ENCODE assay signal across 18 cellular contexts in genomic region chr11:1226226-1226961, GRCh38. TPM values are rescaled to one million over a fixed set of nuclear protein-coding genes. Genes with fewer than 3 reads are reported as not detected.
DNase-seq lines count a peak whose midpoint lies in the region; ATAC-seq, FAIRE-seq and TF ChIP-seq lines count a peak whose summit lies in the region.
"Had no signal": no experiment of that assay in that cellular context is flagged by ENCODE, and none has a peak within 500 bp of the region (broad histone marks: within the 10 kb centered on the region; RNA-seq: fewer than 3 reads in every experiment).

No MANE protein-coding gene starts in this region.

- no peak for TF ChIP-seq RAD21 in HepG2 (CRISPR knock-in tag; IDR thresholded peaks at IDR 0.05)

- H3K4me1 Mint-ChIP-seq in naive thymus-derived CD4-positive, alpha-beta T cell = no peaks in the 10 kb centered on the region
- H3K4me1 Mint-ChIP-seq in T-cell = no peaks in the 10 kb centered on the region

- POLR2A ChIA-PET in HepG2 (lab: Yijun Ruan, JAX) (no interaction called here), T-cell (lab: Charles Lee) (no interaction called here)
- POLR2A ChIA-PET in naive thymus-derived CD4-positive, alpha-beta T cell (lab: Charles Lee) = no interaction called here

- in situ Hi-C loops in astrocyte of the spinal cord (cut with HindIII; ENCODE audit: low sequenced_read_pairs) (no loop called here), HepG2 (cut with HindIII; ENCODE audit: extremely low pct_ligation_motif_present, low pct_unique_long_range_greater_than_20kb) (loop anchor here (5.0 kb wide), 1 partner anchor 114 kb away; no protein-coding TSS in a partner anchor)

- H3K27me3 Mint-ChIP-seq in naive thymus-derived CD4-positive, alpha-beta T cell = peaks cover 0 to 7% (median 0%) of the 10 kb centered on the region in 5 donors
- H3K27me3 Mint-ChIP-seq in T-cell = peaks cover 3 to 7% of the 10 kb centered on the region in 2 donors

- FAIRE-seq in HepG2 (lab: Jason Lieb, UNC) = no peak
- FAIRE-seq: GM12891 had no signal

- H3K27me3 ChIP-seq in HepG2 (ENCODE audit: control insufficient read depth in 1 of 2, insufficient read depth in 2 of 2, low read length in 2 of 2) = peaks cover 8 to 29% of the 10 kb centered on the region in 2 experiments
- no peaks in the 10 kb centered on the region for H3K27me3 ChIP-seq in naive thymus-derived CD4-positive, alpha-beta T cell (ENCODE audit: control insufficient read depth in 2 of 2, insufficient read depth in 2 of 2, low read length in 2 of 2)

- no peak overlapping the region for H3K27ac ChIP-seq in HepG2 (ENCODE audit: extremely low read length, insufficient read depth, low read length)
- no peak overlapping the region for H3K27ac ChIP-seq in naive thymus-derived CD4-positive, alpha-beta T cell (ENCODE audit: low read depth, low read length)
- H3K27ac ChIP-seq: coronary artery, esophagus muscularis mucosa, upper lobe of left lung had no signal

- TF ChIP-seq CTCF in astrocyte of the spinal cord (IDR thresholded peaks at IDR 0.05; ENCODE audit: low read depth, low read length) (peak; percentile 18), HepG2 (CRISPR knock-in tag; IDR thresholded peaks at IDR 0.05) (peak; percentile 27; the same call in 1 of the 2 replicates), foreskin fibroblast (IDR thresholded peaks at IDR 0.05; ENCODE audit: low read depth, low read length) (no peak)

- no peaks in the 10 kb centered on the region for H3K9me3 ChIP-seq in HepG2 (ENCODE audit: low read length)
- no peaks in the 10 kb centered on the region for H3K9me3 ChIP-seq in naive thymus-derived CD4-positive, alpha-beta T cell (ENCODE audit: control insufficient read depth in 2 of 3, low read length in 3 of 3)
- H3K9me3 ChIP-seq: esophagus muscularis mucosa, upper lobe of left lung had no signal

- no peak overlapping the region for H3K4me3 Mint-ChIP-seq in naive thymus-derived CD4-positive, alpha-beta T cell
- no peak overlapping the region for H3K4me3 Mint-ChIP-seq in T-cell

- CTCF ChIA-PET in HepG2 (lab: Yijun Ruan, JAX; ENCODE audit: low intra/inter-chr PET ratio, low total read pairs) = no interaction called here
- CTCF ChIA-PET in naive thymus-derived CD4-positive, alpha-beta T cell (lab: Charles Lee) = no interaction called here
- CTCF ChIA-PET in T-cell (lab: Charles Lee) = no interaction called here

- no peaks in the 10 kb centered on the region for H3K9me3 Mint-ChIP-seq in naive thymus-derived CD4-positive, alpha-beta T cell
- H3K9me3 Mint-ChIP-seq in T-cell = no peaks in the 10 kb centered on the region

- H2AFZ ChIP-seq in HepG2 (ENCODE audit: low read length) = no peak overlapping the region

- TF ChIP-seq POLR2A in HepG2 (IDR thresholded peaks at IDR 0.05; ENCODE audit: insufficient read depth in 1 of 2, low read depth in 2 of 2, low read length in 2 of 2) = no peak

- H4K20me1 ChIP-seq in HepG2 (ENCODE audit: insufficient read depth, low read length) = 0 out of 2 replicates have a peak, but pooled peaks cover 3% of the 10 kb centered on the region

- intact Hi-C loops in HepG2 (cut with micrococcal nuclease; ENCODE audit: unreplicated experiment) = no loop called here
- intact Hi-C loops in naive thymus-derived CD4-positive, alpha-beta T cell (cut with micrococcal nuclease) = no loop called here

- no peak overlapping the region for H3K27ac Mint-ChIP-seq in naive thymus-derived CD4-positive, alpha-beta T cell
- no peak overlapping the region for H3K27ac Mint-ChIP-seq in T-cell

- no TSS peak for BruUV-seq in HepG2 (replicated peaks; lab: Mats Ljungman, UMichigan)

- ATAC-seq in HepG2 (no peak), T-cell (replicated peaks in 1 of 4) (no peak)
- ATAC-seq in naive thymus-derived CD4-positive, alpha-beta T cell = no peak

- 54% methylated on average over 24 of the region's 41 CpGs for WGBS in HepG2 (ENCODE audit: low lambda C conversion rate)

- H3K4me1 ChIP-seq in HepG2 (ENCODE audit: insufficient read depth, low read length) = peaks cover 18% of the 10 kb centered on the region
- H3K4me1 ChIP-seq in naive thymus-derived CD4-positive, alpha-beta T cell (ENCODE audit: control insufficient read depth in 2 of 2, insufficient read depth in 2 of 2, low read length in 2 of 2) = no peaks in the 10 kb centered on the region
- H3K4me1 ChIP-seq: esophagus muscularis mucosa had no signal

- H3K4me2 ChIP-seq in HepG2 (ENCODE audit: low read depth, low read length) = no peak overlapping the region

- no peaks in the 10 kb centered on the region for H3K79me2 ChIP-seq in HepG2 (ENCODE audit: insufficient read depth, low read length)

- no peaks in the 10 kb centered on the region for H3K36me3 ChIP-seq in HepG2 (replicated peaks in 1 of 2; ENCODE audit: control insufficient read depth in 1 of 2, insufficient read depth in 2 of 2, low read length in 2 of 2)
- no peaks in the 10 kb centered on the region for H3K36me3 ChIP-seq in naive thymus-derived CD4-positive, alpha-beta T cell (ENCODE audit: control insufficient read depth in 2 of 3, insufficient read depth in 3 of 3, low read length in 3 of 3)
- H3K36me3 ChIP-seq: esophagus muscularis mucosa, upper lobe of left lung had no signal

- no peaks in the 10 kb centered on the region for H3K36me3 Mint-ChIP-seq in naive thymus-derived CD4-positive, alpha-beta T cell
- H3K36me3 Mint-ChIP-seq in T-cell = no peaks in the 10 kb centered on the region

- H3K4me3 ChIP-seq in astrocyte of the spinal cord (ENCODE audit: low read depth, low read length) = no peak overlapping the region
- H3K4me3 ChIP-seq in HepG2 (replicated peaks in 1 of 3; ENCODE audit: insufficient read depth in 1 of 3, low read depth in 2 of 3, low read length in 3 of 3) = no peak overlapping the region
- no peak overlapping the region for H3K4me3 ChIP-seq in naive thymus-derived CD4-positive, alpha-beta T cell (ENCODE audit: low read length)
- H3K4me3 ChIP-seq in foreskin fibroblast (ENCODE audit: low read depth in 1 of 2, low read length in 2 of 2) = no peak overlapping the region
- H3K4me3 ChIP-seq: coronary artery, esophagus muscularis mucosa, upper lobe of left lung had no signal

- H3K9ac ChIP-seq in HepG2 (ENCODE audit: insufficient read depth, low read depth, low read length) = no peak overlapping the region

- TF ChIP-seq EP300 in HepG2 (IDR thresholded peaks at IDR 0.05; ENCODE audit: low read depth in 2 of 2, low read length in 2 of 2) (no peak), HepG2 (CRISPR knock-in tag; IDR thresholded peaks at IDR 0.05; ENCODE audit: borderline replicate concordance) (no peak)

- peak; percentile 5 for DNase-seq in stimulated activated CD4-positive, alpha-beta T cell treated with anti-CD3 and anti-CD28 coated beads, Interleukin-15, amount 100 ng/mL, for 24 hours
- no peak for DNase-seq in stimulated activated CD4-positive, alpha-beta T cell treated with anti-CD3 and anti-CD28 coated beads, Interleukin-2, amount 100 ng/mL, for 48 hours
- no peak for DNase-seq in astrocyte of the spinal cord (ENCODE audit: low read depth, low spot score)
- no peak for DNase-seq in HepG2 (ENCODE audit: low spot score)
- no peak for DNase-seq in naive thymus-derived CD4-positive, alpha-beta T cell
- DNase-seq in T-cell = no peak
- no peak for DNase-seq in germinal center (ENCODE audit: low spot score)
- no peak for DNase-seq in foreskin fibroblast
- DNase-seq: hippocampal formation, KG1, mesenchymal stem cell, NCI-H146, NCI-H526 treated with DMSO at 0.1 percent for 48 hours, SHP77 had no signal

TF ChIP-seq in HepG2, 621 proteins besides CTCF, POLR2A, EP300 and RAD21:
- TF ChIP-seq ZNF326 (CRISPR knock-in tag; IDR thresholded peaks at IDR 0.05; ENCODE audit: borderline replicate concordance) = no peak
- no peak for TF ChIP-seq REPIN1 (CRISPR knock-in tag; IDR thresholded peaks at IDR 0.05; ENCODE audit: borderline replicate concordance, low read depth)
- no peak for TF ChIP-seq ZNF367 (CRISPR knock-in tag; IDR thresholded peaks at IDR 0.05; ENCODE audit: borderline replicate concordance)

RNA-seq across cellular contexts. Expression of gene MUC5B, which starts 3.5 kb away (rescaled TPM):
- not detected in 2 replicates for total RNA-seq in HepG2 (2016; rRNA removed; fragmentation: Illumina TruSeq; extraction: Trizol)
- under 0.01 TPM in 1 of 2 replicates, not detected in the other for total RNA-seq in HepG2 (2016; cell fraction: cytosol; rRNA removed; fragmentation: Illumina TruSeq; extraction: Trizol; ENCODE audit: low read depth)
- total RNA-seq in HepG2 (2016; cell fraction: insoluble cytoplasmic fraction; rRNA removed; fragmentation: Illumina TruSeq; extraction: Trizol) = not detected in 2 replicates
- not detected in 2 replicates for total RNA-seq in HepG2 (2016; cell fraction: membrane; rRNA removed; fragmentation: Illumina TruSeq; extraction: Trizol)
- not detected in 2 replicates for total RNA-seq in HepG2 (2016; cell fraction: nucleus; rRNA removed; fragmentation: Illumina TruSeq; extraction: Trizol)
- 0.01 and 0.05 TPM in 2 replicates for polyA plus RNA-seq in HepG2 (2011; rRNA removed)
- polyA plus RNA-seq in HepG2 (2011; cell fraction: cytosol; rRNA removed) = under 0.01 and 0.01 TPM in 2 replicates
- polyA plus RNA-seq in HepG2 (2011; cell fraction: nucleus; rRNA removed) = 0.18 and 0.99 TPM in 2 replicates
- polyA plus RNA-seq in HepG2 (2012) = 2.3 and 3.1 TPM in 2 replicates
- polyA plus RNA-seq in HepG2 (2016; cell fraction: cytosol; fragmentation: Illumina TruSeq; extraction: Trizol; ENCODE audit: low read depth) = not detected in 2 replicates
- polyA plus RNA-seq in HepG2 (2016; cell fraction: insoluble cytoplasmic fraction; fragmentation: Illumina TruSeq; extraction: Trizol; ENCODE audit: low read depth) = not detected in 2 replicates
- not detected in 2 replicates for polyA plus RNA-seq in HepG2 (2016; cell fraction: membrane; fragmentation: Illumina TruSeq; extraction: Trizol; ENCODE audit: low read depth)
- not detected in 2 replicates for polyA plus RNA-seq in HepG2 (2016; cell fraction: nucleus; fragmentation: Illumina TruSeq; extraction: Trizol; ENCODE audit: insufficient read depth, low read depth)
- polyA minus RNA-seq in HepG2 (2011; rRNA and poly(A)+ RNA removed; ENCODE audit: low replicate concordance) = 0.02 and 0.06 TPM in 2 replicates
- polyA minus RNA-seq in HepG2 (2011; cell fraction: cytosol; rRNA and poly(A)+ RNA removed) = 0.69 TPM in 1 of 2 replicates, not detected in the other
- polyA minus RNA-seq in HepG2 (2011; cell fraction: nucleus; rRNA and poly(A)+ RNA removed) = 0.26 and 0.50 TPM in 2 replicates
- not detected for total RNA-seq in naive thymus-derived CD4-positive, alpha-beta T cell
- polyA plus RNA-seq in naive thymus-derived CD4-positive, alpha-beta T cell = not detected
- 1 to 10 TPM in 3 of 5 donors, not detected in 2; 1.8 to 4.0 (median 3.6) TPM for total RNA-seq in T-cell
